Comparison of ENCODE assay signal across 1 cellular context in the genomic region with DNA sequence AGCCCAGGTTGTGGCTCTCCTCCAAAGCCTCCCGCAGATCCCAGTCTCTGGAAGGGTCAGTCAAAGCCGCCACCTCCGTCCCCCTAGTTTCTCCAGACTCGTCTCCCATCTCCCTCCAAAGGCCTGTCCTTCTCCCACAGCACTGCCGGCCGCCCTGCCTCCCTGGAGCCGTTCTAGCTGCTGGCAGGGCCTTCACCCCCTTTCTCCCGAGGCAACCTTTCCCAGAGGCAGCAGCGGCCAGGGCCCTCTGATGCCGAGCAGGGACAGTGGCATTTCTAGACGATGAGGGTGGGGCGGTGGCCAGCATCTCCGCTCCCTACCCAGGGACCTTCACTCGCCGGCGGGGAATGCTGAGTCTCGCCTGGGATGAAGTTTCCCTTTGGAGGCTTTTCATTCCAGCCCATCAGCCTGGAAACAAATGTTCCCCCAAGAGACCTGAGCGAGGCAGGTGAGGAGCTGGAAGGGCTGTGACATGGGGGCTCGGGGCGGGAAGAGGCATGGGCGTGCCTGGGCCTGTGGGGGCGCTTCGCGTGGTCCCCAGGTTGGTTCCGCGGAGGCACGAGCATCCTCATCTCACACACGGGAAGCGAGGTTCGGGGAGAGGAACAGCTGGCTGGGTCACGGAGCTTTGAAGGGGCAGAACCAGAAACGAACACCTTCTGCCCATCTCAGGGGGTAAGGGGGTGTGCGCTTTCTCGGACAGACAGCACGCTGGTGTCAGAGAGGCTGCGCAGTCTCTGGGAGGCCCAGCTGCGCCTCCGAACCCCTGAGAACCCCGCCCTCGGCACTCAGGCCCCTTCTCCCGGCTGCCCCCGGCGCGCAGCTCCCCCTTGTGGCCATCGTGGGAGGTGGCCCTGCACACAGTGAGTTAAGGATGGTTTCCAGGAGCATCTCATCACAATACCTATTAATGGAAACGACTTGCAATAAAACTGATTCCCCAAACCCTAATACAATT.
TF ChIP-seq lines count a peak whose summit lies in the region.

No MANE protein-coding gene starts in this region.

TF ChIP-seq in K562, 482 proteins besides CTCF, POLR2A, EP300 and RAD21 (continued from another document):
- peak; percentile 87 for TF ChIP-seq CTCFL (IDR thresholded peaks at IDR 0.05; ENCODE audit: borderline replicate concordance, insufficient read depth, low read depth, low read length, poor library complexity, severe bottlenecking)
- no peak for TF ChIP-seq SAP30 (IDR thresholded peaks at IDR 0.05; ENCODE audit: borderline replicate concordance, insufficient read depth, low read depth, low read length, poor library complexity, severe bottlenecking)
- TF ChIP-seq NFIC (IDR thresholded peaks at IDR 0.05): 0 out of 2 replicates have a peak, but pooled peaks have one; percentile 7
- peak; percentile 70; the same call in 1 of the 2 replicates for TF ChIP-seq TRIM28 (IDR thresholded peaks at IDR 0.05)
- peak; percentile 25 to 41; a peak in 2 of 4 replicates for TF ChIP-seq NRF1 (conservative IDR thresholded peaks at IDR 0.05 in 1 of 2, IDR thresholded peaks at IDR 0.05 in 1 of 2)
- TF ChIP-seq NR2C2 (CRISPR knock-in tag; IDR thresholded peaks at IDR 0.05): no peak
- TF ChIP-seq NR2C2 (tag; IDR thresholded peaks at IDR 0.05): no peak
- 0 out of 2 replicates have a peak, but pooled peaks have one; percentile 68 for TF ChIP-seq CBX1 (IDR thresholded peaks at IDR 0.05; ENCODE audit: low read depth)
- no peak for TF ChIP-seq CBX8 (IDR thresholded peaks at IDR 0.05; ENCODE audit: borderline replicate concordance, extremely low read depth, low read depth, low read length, poor library complexity, severe bottlenecking)
- TF ChIP-seq MAZ (CRISPR knock-in tag; conservative IDR thresholded peaks at IDR 0.05 in 1 of 2, IDR thresholded peaks at IDR 0.05 in 1 of 2): peak in 1 of 2 experiments; percentile 55; a peak in 1 of 4 replicates
- peak in 1 of 2 experiments; percentile 42; a peak in 1 of 4 replicates for TF ChIP-seq RCOR1 (IDR thresholded peaks at IDR 0.05; ENCODE audit: borderline replicate concordance in 1 of 2, low read depth in 2 of 2, low read length in 2 of 2)
- peak; percentile 52; the same call in 1 of the 2 replicates for TF ChIP-seq CBX5 (IDR thresholded peaks at IDR 0.05; ENCODE audit: borderline replicate concordance, low read depth)
- peak in 1 of 2 experiments; percentile 76; a peak in 1 of 3 replicates for TF ChIP-seq CBX3 (IDR thresholded peaks at IDR 0.05; ENCODE audit: borderline replicate concordance in 1 of 2, low read length in 2 of 2)
- 0 out of 2 replicates have a peak, but pooled peaks have one; percentile 15 for TF ChIP-seq POLR2G (IDR thresholded peaks at IDR 0.05; ENCODE audit: low read depth, low read length)
- TF ChIP-seq ZBTB5 (IDR thresholded peaks at IDR 0.05): no peak
- no peak for TF ChIP-seq PCBP2 (IDR thresholded peaks at IDR 0.05; ENCODE audit: low read depth, low read length, poor library complexity, severe bottlenecking)
- TF ChIP-seq U2AF1 (optimal IDR thresholded peaks at IDR 0.05; ENCODE audit: low read depth, low read length): no peak
- TF ChIP-seq ZC3H11A (IDR thresholded peaks at IDR 0.05; ENCODE audit: low read depth, low read length): no peak
- TF ChIP-seq ZBTB1 (CRISPR knock-in tag; IDR thresholded peaks at IDR 0.05; ENCODE audit: borderline replicate concordance, low read depth): no peak
- TF ChIP-seq SMC3 (conservative IDR thresholded peaks at IDR 0.05; ENCODE audit: insufficient read depth, low read depth, low read length): peak; percentile 65
- TF ChIP-seq BHLHE40 (IDR thresholded peaks at IDR 0.05; ENCODE audit: low read length): 0 out of 2 replicates have a peak, but pooled peaks have one; percentile 3
TF ChIP-seq in K562: peak in this region for 14.
